ENCODE assay signal across 1 cellular context in the genomic region with DNA sequence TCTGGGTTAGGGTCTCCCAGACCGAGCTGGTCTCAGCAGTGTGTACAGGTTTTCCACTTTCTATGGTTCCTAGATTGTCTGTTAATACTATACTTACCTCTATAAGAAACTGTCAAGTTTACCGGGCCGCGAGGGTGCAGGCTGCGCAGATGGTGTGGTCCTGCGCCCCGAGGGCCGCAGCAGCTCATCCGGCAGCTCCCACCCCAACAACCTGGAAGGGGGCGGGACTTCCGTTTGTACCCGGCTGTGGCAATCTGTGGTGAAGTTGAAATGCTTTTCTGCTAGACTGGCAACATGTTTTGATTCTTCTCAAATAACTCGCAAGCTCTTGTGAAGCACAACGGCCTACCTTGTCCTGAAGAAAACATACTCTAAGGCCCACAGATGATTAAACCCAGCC.
TF ChIP-seq lines count a peak whose summit lies in the region.

Gene CLEC9A, plus strand, starts transcription at position 237 of the 400 bp plus-strand sequence. CDS start 22,006 bp downstream, outside the sequence.

TF ChIP-seq in HEK293T, 16 proteins besides CTCF, POLR2A, EP300 and RAD21 (continued from another document):
- TF ChIP-seq, protein P1, sequence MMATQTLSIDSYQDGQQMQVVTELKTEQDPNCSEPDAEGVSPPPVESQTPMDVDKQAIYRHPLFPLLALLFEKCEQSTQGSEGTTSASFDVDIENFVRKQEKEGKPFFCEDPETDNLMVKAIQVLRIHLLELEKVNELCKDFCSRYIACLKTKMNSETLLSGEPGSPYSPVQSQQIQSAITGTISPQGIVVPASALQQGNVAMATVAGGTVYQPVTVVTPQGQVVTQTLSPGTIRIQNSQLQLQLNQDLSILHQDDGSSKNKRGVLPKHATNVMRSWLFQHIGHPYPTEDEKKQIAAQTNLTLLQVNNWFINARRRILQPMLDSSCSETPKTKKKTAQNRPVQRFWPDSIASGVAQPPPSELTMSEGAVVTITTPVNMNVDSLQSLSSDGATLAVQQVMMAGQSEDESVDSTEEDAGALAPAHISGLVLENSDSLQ (IDR thresholded peaks at IDR 0.05) = no peak
